ENCODE assay signal across 1 cellular context in genomic region chr3:128167973-128168674, GRCh38.
A peak's percentile ranks its signal among the peaks of the same experiment; 100 is the strongest.
TF ChIP-seq lines count a peak whose summit lies in the region.

No MANE protein-coding gene starts in this region.

TF ChIP-seq in HepG2, 621 proteins besides CTCF, POLR2A, EP300 and RAD21 (continued from another document and continues in another):
- TF ChIP-seq HIC2 (CRISPR knock-in tag; IDR thresholded peaks at IDR 0.05; ENCODE audit: low read depth) = peak; percentile 97
- TF ChIP-seq TGIF2 (CRISPR knock-in tag; IDR thresholded peaks at IDR 0.05) = peak; percentile 71; the same call in 1 of the 2 replicates
- peak; percentile 46 for TF ChIP-seq PITX1 (CRISPR knock-in tag; IDR thresholded peaks at IDR 0.05)
- peak in 1 of 2 experiments; percentile 36; a peak in 1 of 4 replicates for TF ChIP-seq HMGXB4 (CRISPR knock-in tag; IDR thresholded peaks at IDR 0.05; ENCODE audit: borderline replicate concordance in 1 of 2, low read depth in 1 of 2)
- no peak for TF ChIP-seq SOX6 (IDR thresholded peaks at IDR 0.05)
- peak; percentile 94 for TF ChIP-seq SOX6 (CRISPR knock-in tag; IDR thresholded peaks at IDR 0.05)
- no peak for TF ChIP-seq ZFP82 (CRISPR knock-in tag; IDR thresholded peaks at IDR 0.05; ENCODE audit: borderline replicate concordance)
- TF ChIP-seq ZSCAN31 (CRISPR knock-in tag; IDR thresholded peaks at IDR 0.05; ENCODE audit: low read depth) = peak; percentile 75; the same call in 1 of the 2 replicates
- TF ChIP-seq ZNF629 (CRISPR knock-in tag; conservative IDR thresholded peaks at IDR 0.05) = 0 out of 2 replicates have a peak, but pooled peaks have one; percentile 47
- TF ChIP-seq STAG1 (CRISPR knock-in tag; IDR thresholded peaks at IDR 0.05) = peak; percentile 33; the same call in 1 of the 2 replicates
- peak; percentile 0 to 32; a peak in 1 of 4 replicates for TF ChIP-seq MAFK (conservative IDR thresholded peaks at IDR 0.05 in 1 of 2, IDR thresholded peaks at IDR 0.05 in 1 of 2; ENCODE audit: low read length in 2 of 2)
- no peak for TF ChIP-seq HOXA7 (CRISPR knock-in tag; IDR thresholded peaks at IDR 0.05)
- TF ChIP-seq ZNF788 (CRISPR knock-in tag; IDR thresholded peaks at IDR 0.05; ENCODE audit: borderline replicate concordance) = peak; percentile 86
- TF ChIP-seq POLR2G (IDR thresholded peaks at IDR 0.05; ENCODE audit: low read depth, low read length) = peak; percentile 80
- TF ChIP-seq MED1 (CRISPR knock-in tag; IDR thresholded peaks at IDR 0.05) = peak; percentile 93
- no peak for TF ChIP-seq CHCHD3 (CRISPR knock-in tag; IDR thresholded peaks at IDR 0.05)
- TF ChIP-seq MXI1 (IDR thresholded peaks at IDR 0.05; ENCODE audit: borderline replicate concordance, low read depth, low read length) = peak; percentile 26; the same call in 1 of the 3 replicates
- TF ChIP-seq RFX5 (IDR thresholded peaks at IDR 0.05; ENCODE audit: low read depth, low read length) = peak; percentile 26; the same call in 1 of the 2 replicates
- TF ChIP-seq SIN3A (IDR thresholded peaks at IDR 0.05; ENCODE audit: borderline replicate concordance, low read depth, low read length) = 0 out of 2 replicates have a peak, but pooled peaks have one; percentile 31
- peak; percentile 64; the same call in 1 of the 2 replicates for TF ChIP-seq KDM5A (IDR thresholded peaks at IDR 0.05; ENCODE audit: borderline replicate concordance, low read length)
- TF ChIP-seq NR2F6 (IDR thresholded peaks at IDR 0.05) = peak; percentile 88
- peak; percentile 91 for TF ChIP-seq NR2F6 (CRISPR knock-in tag; IDR thresholded peaks at IDR 0.05)
- peak; percentile 40; the same call in 1 of the 2 replicates for TF ChIP-seq ZNF335 (CRISPR knock-in tag; IDR thresholded peaks at IDR 0.05)
- 0 out of 2 replicates have a peak, but pooled peaks have one; percentile 1 for TF ChIP-seq ZC3H4 (CRISPR knock-in tag; IDR thresholded peaks at IDR 0.05; ENCODE audit: borderline replicate concordance)
- peak; percentile 42; the same call in 1 of the 2 replicates for TF ChIP-seq BHLHE40 (IDR thresholded peaks at IDR 0.05; ENCODE audit: low read length)
- TF ChIP-seq ZBTB26 (CRISPR knock-in tag; IDR thresholded peaks at IDR 0.05; ENCODE audit: borderline replicate concordance) = no peak; the same call in 1 of the 2 replicates
- no peak for TF ChIP-seq ZNF101 (CRISPR knock-in tag; IDR thresholded peaks at IDR 0.05; ENCODE audit: borderline replicate concordance, low read depth)
- peak; percentile 76 for TF ChIP-seq TBX2 (CRISPR knock-in tag; IDR thresholded peaks at IDR 0.05; ENCODE audit: borderline replicate concordance)
- peak; percentile 64 for TF ChIP-seq ZNF121 (CRISPR knock-in tag; IDR thresholded peaks at IDR 0.05)
- peak; percentile 92 for TF ChIP-seq NCOA2 (CRISPR knock-in tag; IDR thresholded peaks at IDR 0.05)
- peak; percentile 54; the same call in 1 of the 2 replicates for TF ChIP-seq MIER3 (CRISPR knock-in tag; IDR thresholded peaks at IDR 0.05; ENCODE audit: borderline replicate concordance)
- TF ChIP-seq ZNF792 (CRISPR knock-in tag; IDR thresholded peaks at IDR 0.05) = peak; percentile 100
- peak; percentile 81 for TF ChIP-seq ZBTB25 (CRISPR knock-in tag; IDR thresholded peaks at IDR 0.05)
- TF ChIP-seq SYNCRIP (IDR thresholded peaks at IDR 0.05; ENCODE audit: insufficient read depth, low read depth, low read length) = no peak
- peak; percentile 83 for TF ChIP-seq ESRRA (CRISPR knock-in tag; IDR thresholded peaks at IDR 0.05; ENCODE audit: low read depth)
- TF ChIP-seq CBX5 (CRISPR knock-in tag; IDR thresholded peaks at IDR 0.05; ENCODE audit: borderline replicate concordance) = peak; percentile 82; the same call in 1 of the 2 replicates
- TF ChIP-seq BATF2 (CRISPR knock-in tag; IDR thresholded peaks at IDR 0.05) = no peak
- TF ChIP-seq, protein P1, sequence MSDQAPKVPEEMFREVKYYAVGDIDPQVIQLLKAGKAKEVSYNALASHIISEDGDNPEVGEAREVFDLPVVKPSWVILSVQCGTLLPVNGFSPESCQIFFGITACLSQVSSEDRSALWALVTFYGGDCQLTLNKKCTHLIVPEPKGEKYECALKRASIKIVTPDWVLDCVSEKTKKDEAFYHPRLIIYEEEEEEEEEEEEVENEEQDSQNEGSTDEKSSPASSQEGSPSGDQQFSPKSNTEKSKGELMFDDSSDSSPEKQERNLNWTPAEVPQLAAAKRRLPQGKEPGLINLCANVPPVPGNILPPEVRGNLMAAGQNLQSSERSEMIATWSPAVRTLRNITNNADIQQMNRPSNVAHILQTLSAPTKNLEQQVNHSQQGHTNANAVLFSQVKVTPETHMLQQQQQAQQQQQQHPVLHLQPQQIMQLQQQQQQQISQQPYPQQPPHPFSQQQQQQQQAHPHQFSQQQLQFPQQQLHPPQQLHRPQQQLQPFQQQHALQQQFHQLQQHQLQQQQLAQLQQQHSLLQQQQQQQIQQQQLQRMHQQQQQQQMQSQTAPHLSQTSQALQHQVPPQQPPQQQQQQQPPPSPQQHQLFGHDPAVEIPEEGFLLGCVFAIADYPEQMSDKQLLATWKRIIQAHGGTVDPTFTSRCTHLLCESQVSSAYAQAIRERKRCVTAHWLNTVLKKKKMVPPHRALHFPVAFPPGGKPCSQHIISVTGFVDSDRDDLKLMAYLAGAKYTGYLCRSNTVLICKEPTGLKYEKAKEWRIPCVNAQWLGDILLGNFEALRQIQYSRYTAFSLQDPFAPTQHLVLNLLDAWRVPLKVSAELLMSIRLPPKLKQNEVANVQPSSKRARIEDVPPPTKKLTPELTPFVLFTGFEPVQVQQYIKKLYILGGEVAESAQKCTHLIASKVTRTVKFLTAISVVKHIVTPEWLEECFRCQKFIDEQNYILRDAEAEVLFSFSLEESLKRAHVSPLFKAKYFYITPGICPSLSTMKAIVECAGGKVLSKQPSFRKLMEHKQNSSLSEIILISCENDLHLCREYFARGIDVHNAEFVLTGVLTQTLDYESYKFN (CRISPR knock-in tag; conservative IDR thresholded peaks at IDR 0.05) = peak; percentile 98
- TF ChIP-seq, protein P2, sequence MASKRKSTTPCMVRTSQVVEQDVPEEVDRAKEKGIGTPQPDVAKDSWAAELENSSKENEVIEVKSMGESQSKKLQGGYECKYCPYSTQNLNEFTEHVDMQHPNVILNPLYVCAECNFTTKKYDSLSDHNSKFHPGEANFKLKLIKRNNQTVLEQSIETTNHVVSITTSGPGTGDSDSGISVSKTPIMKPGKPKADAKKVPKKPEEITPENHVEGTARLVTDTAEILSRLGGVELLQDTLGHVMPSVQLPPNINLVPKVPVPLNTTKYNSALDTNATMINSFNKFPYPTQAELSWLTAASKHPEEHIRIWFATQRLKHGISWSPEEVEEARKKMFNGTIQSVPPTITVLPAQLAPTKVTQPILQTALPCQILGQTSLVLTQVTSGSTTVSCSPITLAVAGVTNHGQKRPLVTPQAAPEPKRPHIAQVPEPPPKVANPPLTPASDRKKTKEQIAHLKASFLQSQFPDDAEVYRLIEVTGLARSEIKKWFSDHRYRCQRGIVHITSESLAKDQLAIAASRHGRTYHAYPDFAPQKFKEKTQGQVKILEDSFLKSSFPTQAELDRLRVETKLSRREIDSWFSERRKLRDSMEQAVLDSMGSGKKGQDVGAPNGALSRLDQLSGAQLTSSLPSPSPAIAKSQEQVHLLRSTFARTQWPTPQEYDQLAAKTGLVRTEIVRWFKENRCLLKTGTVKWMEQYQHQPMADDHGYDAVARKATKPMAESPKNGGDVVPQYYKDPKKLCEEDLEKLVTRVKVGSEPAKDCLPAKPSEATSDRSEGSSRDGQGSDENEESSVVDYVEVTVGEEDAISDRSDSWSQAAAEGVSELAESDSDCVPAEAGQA (IDR thresholded peaks at IDR 0.05; ENCODE audit: low read depth) = 0 out of 2 replicates have a peak, but pooled peaks have one; percentile 49
- TF ChIP-seq, protein P2 (CRISPR knock-in tag; IDR thresholded peaks at IDR 0.05; ENCODE audit: borderline replicate concordance) = no peak
- peak; percentile 44; the same call in 1 of the 2 replicates for TF ChIP-seq ZMYM3 (CRISPR knock-in tag; IDR thresholded peaks at IDR 0.05)
- TF ChIP-seq, protein P3, sequence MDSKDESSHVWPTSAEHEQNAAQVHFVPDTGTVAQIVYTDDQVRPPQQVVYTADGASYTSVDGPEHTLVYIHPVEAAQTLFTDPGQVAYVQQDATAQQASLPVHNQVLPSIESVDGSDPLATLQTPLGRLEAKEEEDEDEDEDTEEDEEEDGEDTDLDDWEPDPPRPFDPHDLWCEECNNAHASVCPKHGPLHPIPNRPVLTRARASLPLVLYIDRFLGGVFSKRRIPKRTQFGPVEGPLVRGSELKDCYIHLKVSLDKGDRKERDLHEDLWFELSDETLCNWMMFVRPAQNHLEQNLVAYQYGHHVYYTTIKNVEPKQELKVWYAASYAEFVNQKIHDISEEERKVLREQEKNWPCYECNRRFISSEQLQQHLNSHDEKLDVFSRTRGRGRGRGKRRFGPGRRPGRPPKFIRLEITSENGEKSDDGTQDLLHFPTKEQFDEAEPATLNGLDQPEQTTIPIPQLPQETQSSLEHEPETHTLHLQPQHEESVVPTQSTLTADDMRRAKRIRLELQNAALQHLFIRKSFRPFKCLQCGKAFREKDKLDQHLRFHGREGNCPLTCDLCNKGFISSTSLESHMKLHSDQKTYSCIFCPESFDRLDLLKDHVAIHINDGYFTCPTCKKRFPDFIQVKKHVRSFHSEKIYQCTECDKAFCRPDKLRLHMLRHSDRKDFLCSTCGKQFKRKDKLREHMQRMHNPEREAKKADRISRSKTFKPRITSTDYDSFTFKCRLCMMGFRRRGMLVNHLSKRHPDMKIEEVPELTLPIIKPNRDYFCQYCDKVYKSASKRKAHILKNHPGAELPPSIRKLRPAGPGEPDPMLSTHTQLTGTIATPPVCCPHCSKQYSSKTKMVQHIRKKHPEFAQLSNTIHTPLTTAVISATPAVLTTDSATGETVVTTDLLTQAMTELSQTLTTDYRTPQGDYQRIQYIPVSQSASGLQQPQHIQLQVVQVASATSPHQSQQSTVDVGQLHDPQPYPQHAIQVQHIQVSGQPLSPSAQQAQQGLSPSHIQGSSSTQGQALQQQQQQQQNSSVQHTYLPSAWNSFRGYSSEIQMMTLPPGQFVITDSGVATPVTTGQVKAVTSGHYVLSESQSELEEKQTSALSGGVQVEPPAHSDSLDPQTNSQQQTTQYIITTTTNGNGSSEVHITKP (CRISPR knock-in tag; IDR thresholded peaks at IDR 0.05; ENCODE audit: low read depth) = peak; percentile 83
